ENCODE assay signal across 29 cellular contexts in genomic region chr3:112088944-112089343, GRCh38. TPM values are rescaled to one million over a fixed set of nuclear protein-coding genes. Genes with fewer than 3 reads are reported as not detected.
"Had no signal": no experiment of that assay in that cellular context is flagged by ENCODE, and none has a peak within 500 bp of the region (broad histone marks: within the 10 kb centered on the region; RNA-seq: fewer than 3 reads in every experiment).

No MANE protein-coding gene starts in this region.

- H3K36me3 Mint-ChIP-seq: activated naive CD4-positive, alpha-beta T cell treated with anti-CD3 and anti-CD28 coated beads, Interleukin-2, amount 50 U/mL, for 24 hours; memory B cell; stimulated activated effector memory CD8-positive, alpha-beta T cell treated with anti-CD3 and anti-CD28 coated beads, Interleukin-12 subunit alpha, Interleukin-12 subunit beta, amount 100 ng/mL, for 72 hours had no signal

- ATAC-seq: activated CD4-positive, CD25-positive, alpha-beta regulatory T cell treated with anti-CD3 and anti-CD28 coated beads, Interleukin-2, amount 50 U/mL, for 24 hours; activated CD8-positive, alpha-beta T cell treated with anti-CD3 and anti-CD28 coated beads, Interleukin-2, amount 10 ng/mL, durations not matched to agents 7 days and 5 days; heart left ventricle; left cardiac atrium; right lobe of liver; stimulated activated effector memory CD8-positive, alpha-beta T cell treated with anti-CD3 and anti-CD28 coated beads, Interleukin-12 subunit alpha, Interleukin-12 subunit beta, amount 100 ng/mL, for 72 hours; stimulated activated naive CD8-positive, alpha-beta T cell treated with anti-CD3 and anti-CD28 coated beads, Interleukin-15, amount 100 ng/mL, for 72 hours had no signal

- DNase-seq: activated CD4-positive, alpha-beta T cell treated with anti-CD3 and anti-CD28 coated beads, Interleukin-2, amount 50 U/mL, for 1 hour; activated CD8-positive, alpha-beta T cell treated with anti-CD3 and anti-CD28 coated beads, Interleukin-2, amount 10 ng/mL, durations not matched to agents 7 days and 5 days; activated gamma-delta T cell; anterior cingulate cortex; brain microvascular endothelial cell; caudate nucleus; effector CD4-positive, alpha-beta T cell; heart left ventricle; islet precursor cell; left cardiac atrium; nucleus accumbens; posterior cingulate gyrus; right lobe of liver; stimulated activated CD4-positive, alpha-beta T cell treated with anti-CD3 and anti-CD28 coated beads, Interleukin-2, amount 100 ng/mL, for 24 hours; stimulated activated naive CD8-positive, alpha-beta T cell treated with anti-CD3 and anti-CD28 coated beads, Interleukin-15, amount 100 ng/mL, for 72 hours had no signal

- H3K9me3 ChIP-seq: heart left ventricle, right lobe of liver, suprapubic skin, vagina had no signal

- H3K4me3 ChIP-seq: heart left ventricle, right lobe of liver, skin epidermis, suprapubic skin, vagina had no signal

- H3K27me3 ChIP-seq: brain microvascular endothelial cell, right lobe of liver, suprapubic skin, vagina had no signal

- H3K9me3 Mint-ChIP-seq: activated naive CD4-positive, alpha-beta T cell treated with anti-CD3 and anti-CD28 coated beads, Interleukin-2, amount 50 U/mL, for 24 hours; activated T-helper 1 cell treated with anti-CD3 and anti-CD28 coated beads, Interleukin-12 subunit alpha, Interleukin-12 subunit beta, Interleukin-2, Interleukin-4 antibody, amounts not matched to agents 30 ng/mL and 10 ng/mL and 1 ng/mL, durations not matched to agents 14 hours and 24 hours and 36 hours; dendritic cell treated with granulocyte-macrophage colony-stimulating factor and Interleukin-4, amounts not matched to agents 40 ng/mL and 50 ng/mL, for 4 days; memory B cell; nephron; stimulated activated effector memory CD8-positive, alpha-beta T cell treated with anti-CD3 and anti-CD28 coated beads, Interleukin-12 subunit alpha, Interleukin-12 subunit beta, amount 100 ng/mL, for 72 hours; stimulated activated naive CD8-positive, alpha-beta T cell treated with anti-CD3 and anti-CD28 coated beads, Interleukin-15, amount 100 ng/mL, for 72 hours had no signal

- H3K4me3 Mint-ChIP-seq: activated CD8-positive, alpha-beta T cell treated with anti-CD3 and anti-CD28 coated beads, Interleukin-2, amount 10 ng/mL, durations not matched to agents 7 days and 5 days; activated naive CD4-positive, alpha-beta T cell treated with anti-CD3 and anti-CD28 coated beads, Interleukin-2, amount 50 U/mL, for 24 hours; activated T-helper 1 cell treated with anti-CD3 and anti-CD28 coated beads, Interleukin-12 subunit alpha, Interleukin-12 subunit beta, Interleukin-2, Interleukin-4 antibody, amounts not matched to agents 30 ng/mL and 10 ng/mL and 1 ng/mL, durations not matched to agents 14 hours and 24 hours and 36 hours; dendritic cell treated with granulocyte-macrophage colony-stimulating factor and Interleukin-4, amounts not matched to agents 40 ng/mL and 50 ng/mL, for 4 days; memory B cell; stimulated activated effector memory CD8-positive, alpha-beta T cell treated with anti-CD3 and anti-CD28 coated beads, Interleukin-12 subunit alpha, Interleukin-12 subunit beta, amount 100 ng/mL, for 72 hours; stimulated activated naive CD8-positive, alpha-beta T cell treated with anti-CD3 and anti-CD28 coated beads, Interleukin-15, amount 100 ng/mL, for 72 hours had no signal

- H3K27ac Mint-ChIP-seq: activated CD8-positive, alpha-beta T cell treated with anti-CD3 and anti-CD28 coated beads, Interleukin-2, amount 10 ng/mL, durations not matched to agents 7 days and 5 days; activated naive CD4-positive, alpha-beta T cell treated with anti-CD3 and anti-CD28 coated beads, Interleukin-2, amount 50 U/mL, for 24 hours; activated T-helper 1 cell treated with anti-CD3 and anti-CD28 coated beads, Interleukin-12 subunit alpha, Interleukin-12 subunit beta, Interleukin-2, Interleukin-4 antibody, amounts not matched to agents 30 ng/mL and 10 ng/mL and 1 ng/mL, durations not matched to agents 14 hours and 24 hours and 36 hours; dendritic cell treated with granulocyte-macrophage colony-stimulating factor and Interleukin-4, amounts not matched to agents 40 ng/mL and 50 ng/mL, for 4 days; memory B cell; stimulated activated effector memory CD8-positive, alpha-beta T cell treated with anti-CD3 and anti-CD28 coated beads, Interleukin-12 subunit alpha, Interleukin-12 subunit beta, amount 100 ng/mL, for 72 hours; stimulated activated naive CD8-positive, alpha-beta T cell treated with anti-CD3 and anti-CD28 coated beads, Interleukin-15, amount 100 ng/mL, for 72 hours had no signal

- H3K27ac ChIP-seq: brain microvascular endothelial cell, heart left ventricle, right lobe of liver, skin epidermis, suprapubic skin, vagina had no signal

- H3K36me3 ChIP-seq: brain microvascular endothelial cell, heart left ventricle, right lobe of liver, suprapubic skin, vagina had no signal

- H3K27me3 Mint-ChIP-seq: activated naive CD4-positive, alpha-beta T cell treated with anti-CD3 and anti-CD28 coated beads, Interleukin-2, amount 50 U/mL, for 24 hours had no signal

RNA-seq across cellular contexts. Expression of gene GCSAM, which starts 44.1 kb away (rescaled TPM):
- total RNA-seq: epithelial cell of proximal tubule, fibroblast of villous mesenchyme, myocyte had no signal

RNA-seq across cellular contexts. Expression of gene TMPRSS7, which starts 54.4 kb away (rescaled TPM):
- total RNA-seq: activated CD8-positive, alpha-beta T cell treated with anti-CD3 and anti-CD28 coated beads, Interleukin-2, amount 10 ng/mL, durations not matched to agents 7 days and 5 days; activated T-helper 1 cell treated with anti-CD3 and anti-CD28 coated beads, Interleukin-12 subunit alpha, Interleukin-12 subunit beta, Interleukin-2, Interleukin-4 antibody, amounts not matched to agents 30 ng/mL and 10 ng/mL and 1 ng/mL, durations not matched to agents 14 hours and 24 hours and 36 hours; epithelial cell of proximal tubule; fibroblast of villous mesenchyme; heart left ventricle; left cardiac atrium; liver; myocyte; right lobe of liver; vagina had no signal
- polyA plus RNA-seq: heart left ventricle, liver had no signal
